1 cellular context compared by ENCODE assay signal in genomic region chr1:198494658-198495103, GRCh38.
TF ChIP-seq lines count a peak whose summit lies in the region.

No MANE protein-coding gene starts in this region.

TF ChIP-seq in IMR-90, 13 proteins besides CTCF, POLR2A, EP300 and RAD21:
- TF ChIP-seq CHD1 (IDR thresholded peaks at IDR 0.05; ENCODE audit: low read depth, low read length): no peak
- TF ChIP-seq, protein P1, sequence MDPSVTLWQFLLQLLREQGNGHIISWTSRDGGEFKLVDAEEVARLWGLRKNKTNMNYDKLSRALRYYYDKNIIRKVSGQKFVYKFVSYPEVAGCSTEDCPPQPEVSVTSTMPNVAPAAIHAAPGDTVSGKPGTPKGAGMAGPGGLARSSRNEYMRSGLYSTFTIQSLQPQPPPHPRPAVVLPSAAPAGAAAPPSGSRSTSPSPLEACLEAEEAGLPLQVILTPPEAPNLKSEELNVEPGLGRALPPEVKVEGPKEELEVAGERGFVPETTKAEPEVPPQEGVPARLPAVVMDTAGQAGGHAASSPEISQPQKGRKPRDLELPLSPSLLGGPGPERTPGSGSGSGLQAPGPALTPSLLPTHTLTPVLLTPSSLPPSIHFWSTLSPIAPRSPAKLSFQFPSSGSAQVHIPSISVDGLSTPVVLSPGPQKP (IDR thresholded peaks at IDR 0.05; ENCODE audit: borderline replicate concordance, low read depth, low read length): no peak
- no peak for TF ChIP-seq SMC3 (IDR thresholded peaks at IDR 0.05; ENCODE audit: low read depth, low read length)
- no peak for TF ChIP-seq RCOR1 (IDR thresholded peaks at IDR 0.05; ENCODE audit: insufficient replicate concordance, low read length)
- TF ChIP-seq MAZ (IDR thresholded peaks at IDR 0.05; ENCODE audit: borderline replicate concordance, low read depth, low read length): no peak
- no peak for TF ChIP-seq BHLHE40 (IDR thresholded peaks at IDR 0.05; ENCODE audit: low read depth, low read length)
- TF ChIP-seq MXI1 (IDR thresholded peaks at IDR 0.05; ENCODE audit: borderline replicate concordance, low read depth, low read length): no peak
- no peak for TF ChIP-seq CEBPB (IDR thresholded peaks at IDR 0.05; ENCODE audit: low read depth, low read length)
- TF ChIP-seq, protein P2, sequence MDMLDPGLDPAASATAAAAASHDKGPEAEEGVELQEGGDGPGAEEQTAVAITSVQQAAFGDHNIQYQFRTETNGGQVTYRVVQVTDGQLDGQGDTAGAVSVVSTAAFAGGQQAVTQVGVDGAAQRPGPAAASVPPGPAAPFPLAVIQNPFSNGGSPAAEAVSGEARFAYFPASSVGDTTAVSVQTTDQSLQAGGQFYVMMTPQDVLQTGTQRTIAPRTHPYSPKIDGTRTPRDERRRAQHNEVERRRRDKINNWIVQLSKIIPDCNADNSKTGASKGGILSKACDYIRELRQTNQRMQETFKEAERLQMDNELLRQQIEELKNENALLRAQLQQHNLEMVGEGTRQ (IDR thresholded peaks at IDR 0.05; ENCODE audit: low read depth, low read length): no peak
- no peak for TF ChIP-seq FOS (IDR thresholded peaks at IDR 0.05; ENCODE audit: low read depth, low read length)
- TF ChIP-seq RFX5 (IDR thresholded peaks at IDR 0.05; ENCODE audit: low read depth, low read length): no peak
